ENCODE assay signal across 1 cellular context in the genomic region with DNA sequence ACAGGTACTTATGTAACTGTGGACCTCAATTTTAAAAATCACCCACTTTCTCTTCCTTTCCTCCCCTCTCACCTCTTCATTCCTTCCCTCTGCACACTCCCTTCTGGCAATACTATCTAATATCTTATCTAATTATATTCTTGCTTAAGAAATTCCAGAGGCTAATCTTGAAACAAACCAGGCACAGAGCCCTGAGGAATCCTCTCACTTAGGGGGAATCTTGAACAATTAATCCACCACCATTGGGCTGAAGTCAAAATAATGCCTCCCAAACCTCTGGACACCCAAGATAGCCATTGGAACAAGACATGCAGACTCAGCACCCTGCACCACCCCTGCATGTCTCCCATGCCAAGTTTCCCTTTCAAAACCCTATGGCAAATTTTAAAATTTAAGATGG.
TF ChIP-seq lines count a peak whose summit lies in the region.

No MANE protein-coding gene starts in this region.

TF ChIP-seq in WTC11, 78 proteins besides CTCF, POLR2A, EP300 and RAD21:
- TF ChIP-seq, protein P1, sequence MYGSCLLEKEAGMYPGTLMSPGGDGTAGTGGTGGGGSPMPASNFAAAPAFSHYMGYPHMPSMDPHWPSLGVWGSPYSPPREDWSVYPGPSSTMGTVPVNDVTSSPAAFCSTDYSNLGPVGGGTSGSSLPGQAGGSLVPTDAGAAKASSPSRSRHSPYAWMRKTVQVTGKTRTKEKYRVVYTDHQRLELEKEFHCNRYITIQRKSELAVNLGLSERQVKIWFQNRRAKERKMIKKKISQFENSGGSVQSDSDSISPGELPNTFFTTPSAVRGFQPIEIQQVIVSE (CRISPR knock-in tag; IDR thresholded peaks at IDR 0.05; ENCODE audit: borderline replicate concordance): no peak
- TF ChIP-seq HMGXB4 (CRISPR knock-in tag; IDR thresholded peaks at IDR 0.05) (no peak), EMX1 (CRISPR knock-in tag; IDR thresholded peaks at IDR 0.05) (no peak), FOXJ3 (CRISPR knock-in tag; IDR thresholded peaks at IDR 0.05; ENCODE audit: borderline replicate concordance) (no peak), ZSCAN18 (CRISPR knock-in tag; IDR thresholded peaks at IDR 0.05) (no peak), ZBTB21 (CRISPR knock-in tag; IDR thresholded peaks at IDR 0.05; ENCODE audit: borderline replicate concordance) (no peak), PRRX2 (CRISPR knock-in tag; IDR thresholded peaks at IDR 0.05) (no peak), SMAD4 (CRISPR knock-in tag; IDR thresholded peaks at IDR 0.05) (no peak), ZNF138 (CRISPR knock-in tag; conservative IDR thresholded peaks at IDR 0.05) (no peak), ZNF121 (CRISPR knock-in tag; IDR thresholded peaks at IDR 0.05) (no peak), ZNF232 (CRISPR knock-in tag; IDR thresholded peaks at IDR 0.05) (no peak), ZNF281 (CRISPR knock-in tag; IDR thresholded peaks at IDR 0.05) (no peak), SP1 (CRISPR knock-in tag; conservative IDR thresholded peaks at IDR 0.05) (no peak), ERG (CRISPR knock-in tag; IDR thresholded peaks at IDR 0.05) (no peak), GTF2I (CRISPR knock-in tag; conservative IDR thresholded peaks at IDR 0.05) (no peak), RORB (CRISPR knock-in tag; IDR thresholded peaks at IDR 0.05) (no peak), IRF2 (CRISPR knock-in tag; IDR thresholded peaks at IDR 0.05; ENCODE audit: borderline replicate concordance, low read depth) (no peak), E2F1 (CRISPR knock-in tag; IDR thresholded peaks at IDR 0.05) (no peak), ZNF425 (CRISPR knock-in tag; conservative IDR thresholded peaks at IDR 0.05) (no peak)
- TF ChIP-seq, protein P2, sequence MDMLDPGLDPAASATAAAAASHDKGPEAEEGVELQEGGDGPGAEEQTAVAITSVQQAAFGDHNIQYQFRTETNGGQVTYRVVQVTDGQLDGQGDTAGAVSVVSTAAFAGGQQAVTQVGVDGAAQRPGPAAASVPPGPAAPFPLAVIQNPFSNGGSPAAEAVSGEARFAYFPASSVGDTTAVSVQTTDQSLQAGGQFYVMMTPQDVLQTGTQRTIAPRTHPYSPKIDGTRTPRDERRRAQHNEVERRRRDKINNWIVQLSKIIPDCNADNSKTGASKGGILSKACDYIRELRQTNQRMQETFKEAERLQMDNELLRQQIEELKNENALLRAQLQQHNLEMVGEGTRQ (CRISPR knock-in tag; IDR thresholded peaks at IDR 0.05): no peak
